Comparison of ENCODE assay signal across 32 cellular contexts in the genomic region with DNA sequence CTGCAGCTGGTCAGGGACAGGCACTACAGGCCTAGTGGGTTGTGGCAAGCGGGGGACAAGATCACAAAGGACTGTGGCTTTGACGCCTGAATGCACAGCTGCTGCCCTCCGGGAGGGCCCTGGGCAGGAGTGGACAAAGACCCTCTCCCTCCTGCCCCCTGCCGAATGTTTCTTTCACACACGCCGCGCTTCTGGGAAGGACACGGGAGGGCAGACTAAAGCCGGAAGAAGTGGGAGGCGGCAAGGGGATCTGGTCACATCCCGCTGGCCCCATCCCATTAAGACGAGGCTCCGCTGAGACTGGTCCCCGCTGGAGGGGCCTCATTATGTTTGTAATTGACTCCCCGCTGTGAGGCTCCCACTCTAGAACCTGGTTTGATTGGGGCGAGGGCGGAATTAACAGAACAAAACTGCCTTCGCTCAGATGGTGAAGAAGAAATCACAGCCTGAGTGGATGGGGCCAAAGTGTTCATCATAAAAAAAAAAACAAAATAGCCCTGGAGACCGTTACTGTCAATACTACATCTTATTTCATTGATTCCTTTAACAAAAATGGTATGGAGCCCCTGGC. TPM values are rescaled to one million over a fixed set of nuclear protein-coding genes. Genes with fewer than 3 reads are reported as not detected.
A peak's percentile ranks its signal among the peaks of the same experiment; 100 is the strongest.
DNase-seq lines count a peak whose midpoint lies in the region; ATAC-seq and TF ChIP-seq lines count a peak whose summit lies in the region.
"Had no signal": no experiment of that assay in that cellular context is flagged by ENCODE, and none has a peak within 500 bp of the region (broad histone marks: within the 10 kb centered on the region; RNA-seq: fewer than 3 reads in every experiment).

No MANE protein-coding gene starts in this region.

- no peak overlapping the region for H3K4ac ChIP-seq in neuronal stem cell (ENCODE audit: low read length)

- peaks cover 2% of the 10 kb centered on the region for H3K27me3 ChIP-seq in NT2/D1 (ENCODE audit: insufficient read depth, insufficient read length)
- H3K27me3 ChIP-seq in hepatocyte: no peaks in the 10 kb centered on the region
- H3K27me3 ChIP-seq in neuronal stem cell (ENCODE audit: control insufficient read depth in 3 of 3, insufficient read depth in 3 of 3, low read depth in 1 of 3, low read length in 3 of 3): no peaks in the 10 kb centered on the region
- H3K27me3 ChIP-seq: esophagus muscularis mucosa, upper lobe of left lung had no signal

- peak overlapping the region; percentile 72 for H3K9ac ChIP-seq in NT2/D1 (ENCODE audit: insufficient read length, low read depth)
- H3K9ac ChIP-seq in neuronal stem cell (ENCODE audit: low read depth, low read length, poor library complexity): no peak overlapping the region

- no peak overlapping the region for H3K14ac ChIP-seq in neuronal stem cell (ENCODE audit: low read length)

- H3K79me2 ChIP-seq in hepatocyte: no peaks in the 10 kb centered on the region

- no peak overlapping the region for H2BK5ac ChIP-seq in neuronal stem cell (ENCODE audit: low read length)

- H3K4me2 ChIP-seq in hepatocyte: no peak overlapping the region
- no peak overlapping the region for H3K4me2 ChIP-seq in neuronal stem cell (ENCODE audit: insufficient read depth, low read length, poor library complexity, severe bottlenecking)

- H3K79me1 ChIP-seq in neuronal stem cell (ENCODE audit: low read depth, low read length): no peaks in the 10 kb centered on the region

- no peak overlapping the region for H4K91ac ChIP-seq in neuronal stem cell (ENCODE audit: low read depth, low read length, poor library complexity)

- H4K8ac ChIP-seq in neuronal stem cell (ENCODE audit: low read depth, low read length): peak overlapping the region; percentile 68

- H3K4me1 ChIP-seq in NT2/D1 (ENCODE audit: insufficient read depth, insufficient read length): peaks cover 21% of the 10 kb centered on the region
- no peaks in the 10 kb centered on the region for H3K4me1 ChIP-seq in hepatocyte (ENCODE audit: insufficient read depth)
- peaks cover 9 to 12% of the 10 kb centered on the region in 2 donors for H3K4me1 ChIP-seq in neuronal stem cell (ENCODE audit: control insufficient read depth in 2 of 2, insufficient read depth in 1 of 2, low read depth in 1 of 2, low read length in 2 of 2)
- H3K4me1 ChIP-seq: esophagus muscularis mucosa, lower lobe of right lung, upper lobe of left lung had no signal

- peak overlapping the region; percentile 71 for H3K18ac ChIP-seq in neuronal stem cell (ENCODE audit: low read length)

- WGBS in hepatocyte (ENCODE audit: low lambda C conversion rate, missing lambda C conversion rate): 45% methylated on average over 19 of the region's 19 CpGs
- no CpG with 5 or more reads among the region's 19 CpGs for WGBS in neuronal stem cell (ENCODE audit: extremely low coverage in 2 of 2, insufficient read length in 2 of 2, insufficient replicate concordance in 1 of 2), 2 donors

- no peak overlapping the region for H3K4me3 ChIP-seq in NT2/D1 (ENCODE audit: insufficient read length, low read depth)
- no peak overlapping the region for H3K4me3 ChIP-seq in hepatocyte
- H3K4me3 ChIP-seq in neuronal stem cell (ENCODE audit: low read length in 2 of 2): no peak overlapping the region
- H3K4me3 ChIP-seq: esophagus muscularis mucosa, lower lobe of right lung, upper lobe of left lung had no signal

- H3K23ac ChIP-seq in neuronal stem cell (ENCODE audit: low read depth, low read length, poor library complexity): peak overlapping the region; percentile 56

- H2BK12ac ChIP-seq in neuronal stem cell (ENCODE audit: low read length): peak overlapping the region; percentile 68

- H2BK120ac ChIP-seq in neuronal stem cell (ENCODE audit: low read depth, low read length): peak overlapping the region; percentile 2

- peak overlapping the region; percentile 90 for H2BK15ac ChIP-seq in neuronal stem cell (ENCODE audit: low read length)

- H3K9me3 ChIP-seq in NT2/D1 (ENCODE audit: insufficient read depth, low read length): no peaks in the 10 kb centered on the region
- H3K9me3 ChIP-seq in hepatocyte (ENCODE audit: low read depth): no peaks in the 10 kb centered on the region
- H3K9me3 ChIP-seq in neuronal stem cell (replicated peaks in 1 of 2; ENCODE audit: control insufficient read depth in 2 of 2, insufficient read depth in 1 of 2, low read depth in 1 of 2, low read length in 2 of 2): no peaks in the 10 kb centered on the region
- H3K9me3 ChIP-seq: esophagus muscularis mucosa, lower lobe of right lung, upper lobe of left lung had no signal

- DNase-seq in NCI-H146 (lab: John Stamatoyannopoulos, UW): peak; percentile 6
- no peak for DNase-seq in NCI-H146 treated with DMSO at 0.1 percent for 48 hours (lab: John Stamatoyannopoulos, UW; ENCODE audit: unreplicated experiment)
- no peak for DNase-seq in NT2/D1 (ENCODE audit: low read depth, low spot score)
- no peak for DNase-seq in hepatocyte (ENCODE audit: low spot score)
- peak; percentile 57 for DNase-seq in neuronal stem cell (ENCODE audit: low spot score)
- DNase-seq: 8988T; activated CD4-positive, alpha-beta T cell treated with anti-CD3 and anti-CD28 coated beads, Interleukin-2, amount 50 U/mL, for 48 hours; activated CD4-positive, CD25-positive, alpha-beta regulatory T cell treated with anti-CD3 and anti-CD28 coated beads, Interleukin-2, amount 50 U/mL, for 72 hours; activated naive CD4-positive, alpha-beta T cell; activated naive CD8-positive, alpha-beta T cell treated with anti-CD3 and anti-CD28 coated beads, Interleukin-2, amount 50 U/mL, for 24 hours; activated T-cell treated with anti-CD3 and anti-CD28 coated beads, Interleukin-2, amount 50 U/mL, for 72 hours; central memory CD4-positive, alpha-beta T cell; foreskin fibroblast; Kasumi-1; lower lobe of right lung; midbrain; naive B cell; NCI-H1694 treated with DMSO at 0.1 percent for 48 hours; NCI-H774; PC-3; small intestine; stimulated activated naive B cell treated with anti-CD40 and anti-IgM and Interleukin-4, amounts not matched to agents 10 μg/mL and 1 μg/mL and 100 μg/mL, for 72 hours; substantia nigra; T-helper 2 cell; upper lobe of left lung had no signal

- no peak for ATAC-seq in GM19328 (IDR thresholded peaks at IDR 0.05; ENCODE audit: unreplicated experiment)
- no peak for ATAC-seq in HG03520 (IDR thresholded peaks at IDR 0.05; ENCODE audit: unreplicated experiment)
- ATAC-seq in GM19395 (IDR thresholded peaks at IDR 0.05; ENCODE audit: unreplicated experiment): no peak
- ATAC-seq: activated naive CD8-positive, alpha-beta T cell treated with anti-CD3 and anti-CD28 coated beads, Interleukin-2, amount 50 U/mL, for 24 hours; activated T-cell treated with anti-CD3 and anti-CD28 coated beads, Interleukin-2, amount 50 U/mL, for 72 hours; lower lobe of right lung; PC-3; stimulated activated naive B cell treated with anti-CD40 and anti-IgM and Interleukin-4, amounts not matched to agents 10 μg/mL and 1 μg/mL and 100 μg/mL, for 72 hours had no signal

- no peak overlapping the region for H3K27ac ChIP-seq in hepatocyte
- no peak overlapping the region for H3K27ac ChIP-seq in neuronal stem cell (replicated peaks; ENCODE audit: low read length)
- H3K27ac ChIP-seq: esophagus muscularis mucosa, lower lobe of right lung, upper lobe of left lung had no signal

- no peak overlapping the region for H2AFZ ChIP-seq in hepatocyte
- peak overlapping the region; percentile 56 for H2AFZ ChIP-seq in neuronal stem cell (ENCODE audit: low read length)

- peak overlapping the region; percentile 97 for H2AK5ac ChIP-seq in neuronal stem cell (ENCODE audit: low read depth, low read length)

- TF ChIP-seq CTCF in hepatocyte (IDR thresholded peaks at IDR 0.05; ENCODE audit: poor library complexity): peak; percentile 16

- no peaks in the 10 kb centered on the region for H3K9me2 ChIP-seq in hepatocyte (replicated peaks; ENCODE audit: insufficient read depth)

- H4K20me1 ChIP-seq in hepatocyte (ENCODE audit: insufficient read depth, poor library complexity, severe bottlenecking): no peaks in the 10 kb centered on the region

- H3K36me3 ChIP-seq in NT2/D1 (ENCODE audit: insufficient read depth, insufficient read length, low read length): no peaks in the 10 kb centered on the region
- no peaks in the 10 kb centered on the region for H3K36me3 ChIP-seq in hepatocyte (replicated peaks; ENCODE audit: insufficient read depth, low read depth)
- H3K36me3 ChIP-seq in neuronal stem cell (replicated peaks in 1 of 2; ENCODE audit: control insufficient read depth in 2 of 2, insufficient read depth in 2 of 2, low read length in 2 of 2): no peaks in the 10 kb centered on the region
- H3K36me3 ChIP-seq: esophagus muscularis mucosa, lower lobe of right lung, upper lobe of left lung had no signal

RNA-seq across cellular contexts. Expression of gene PSAPL1, which starts 37.8 kb away (rescaled TPM):
- 4.3 and 5.8 TPM in 2 replicates for total RNA-seq in hepatocyte
- polyA plus RNA-seq in hepatocyte: 4.4 and 5.2 TPM in 2 replicates
- polyA plus RNA-seq in neuronal stem cell (2013, experiment 1 of 2): 0.01 TPM
- not detected for polyA plus RNA-seq in neuronal stem cell (2013, experiment 2 of 2)
- total RNA-seq: activated T-cell treated with anti-CD3 and anti-CD28 coated beads, Interleukin-2, amount 50 U/mL, for 72 hours; esophagus muscularis mucosa; G401; lower lobe of right lung; osteoblast; renal cortical epithelial cell had no signal
- polyA plus RNA-seq: small intestine had no signal

Comparison
In these comparisons a context has a peak if more than half of its experiments do, and no peak if none do; other contexts are left out.
1. DNase-seq: peak in NCI-H146 (single experiment) and neuronal stem cell (single experiment); none in NCI-H146 treated with DMSO at 0.1 percent for 48 hours (single experiment), NT2/D1 (single experiment) and hepatocyte (single experiment).